In the genomic region with DNA sequence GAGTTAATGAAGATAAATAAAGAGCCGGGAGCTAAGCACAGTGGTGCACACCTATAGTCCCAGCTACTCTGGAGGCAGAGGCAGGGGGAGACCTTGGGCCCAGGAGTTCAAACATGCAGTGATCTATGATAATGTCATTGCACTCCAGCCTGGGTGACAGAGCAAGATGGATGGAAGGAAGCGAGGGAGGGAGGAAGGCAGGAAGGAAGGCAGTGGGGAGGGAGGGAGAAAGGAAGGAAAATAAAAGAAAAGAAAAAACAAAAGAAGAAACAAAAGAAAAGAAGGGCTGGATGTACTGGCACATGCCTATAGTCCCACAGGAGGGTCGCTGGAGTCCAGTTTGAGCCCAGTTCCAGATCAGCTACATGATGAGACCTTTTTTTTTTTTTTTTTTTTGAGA, we compare ENCODE assay signal across 16 cellular contexts. TPM values are rescaled to one million over a fixed set of nuclear protein-coding genes. Genes with fewer than 3 reads are reported as not detected.
A peak's percentile ranks its signal among the peaks of the same experiment; 100 is the strongest.
DNase-seq lines count a peak whose midpoint lies in the region; ATAC-seq and TF ChIP-seq lines count a peak whose summit lies in the region.
"Had no signal": no experiment of that assay in that cellular context is flagged by ENCODE, and none has a peak within 500 bp of the region (broad histone marks: within the 10 kb centered on the region; RNA-seq: fewer than 3 reads in every experiment).

No MANE protein-coding gene starts in this region.

- H3K9me3 ChIP-seq in Loucy (ENCODE audit: insufficient read depth, low read depth, low read length) = no peaks in the 10 kb centered on the region

- no peaks in the 10 kb centered on the region for H3K9me3 Mint-ChIP-seq in mesothelial cell of epicardium
- H3K9me3 Mint-ChIP-seq in activated T-cell treated with anti-CD3 and anti-CD28 coated beads, Interleukin-2, amount 50 U/mL, for 4 hours = no peaks in the 10 kb centered on the region
- H3K9me3 Mint-ChIP-seq: CD14-positive monocyte had no signal

- TF ChIP-seq CTCF in Loucy (conservative IDR thresholded peaks at IDR 0.05; ENCODE audit: low read length) (no peak), mesothelial cell of epicardium (IDR thresholded peaks at IDR 0.05; ENCODE audit: unreplicated experiment) (no peak)

- H3K4me2 ChIP-seq in Loucy (ENCODE audit: low read depth, low read length, poor library complexity, severe bottlenecking) = no peak overlapping the region
- H3K4me2 ChIP-seq: KMS-11 had no signal

- H3K36me3 Mint-ChIP-seq in mesothelial cell of epicardium = no peaks in the 10 kb centered on the region
- no peaks in the 10 kb centered on the region for H3K36me3 Mint-ChIP-seq in activated T-cell treated with anti-CD3 and anti-CD28 coated beads, Interleukin-2, amount 50 U/mL, for 4 hours (ENCODE audit: insufficient read depth)
- H3K36me3 Mint-ChIP-seq: CD14-positive monocyte had no signal

- H3K27ac Mint-ChIP-seq in mesothelial cell of epicardium = peak overlapping the region; percentile 80

- no peaks in the 10 kb centered on the region for H3F3A ChIP-seq in Loucy (ENCODE audit: low read depth)

- H3K4me3 ChIP-seq in Loucy (ENCODE audit: low read length, poor library complexity, severe bottlenecking) = no peak overlapping the region

- H3K79me2 ChIP-seq in Loucy (ENCODE audit: insufficient read depth, low read length) = no peaks in the 10 kb centered on the region

- H4K20me1 ChIP-seq in Loucy (ENCODE audit: insufficient read depth, low read length, poor library complexity, severe bottlenecking) = no peaks in the 10 kb centered on the region

- H3K9me2 ChIP-seq in Loucy (replicated peaks; ENCODE audit: low read depth, low read length) = no peaks in the 10 kb centered on the region

- no peak overlapping the region for H3K4me3 Mint-ChIP-seq in mesothelial cell of epicardium
- no peak overlapping the region for H3K4me3 Mint-ChIP-seq in activated T-cell treated with anti-CD3 and anti-CD28 coated beads, Interleukin-2, amount 50 U/mL, for 4 hours
- H3K4me3 Mint-ChIP-seq: CD14-positive monocyte had no signal

- no peaks in the 10 kb centered on the region for H3K4me1 ChIP-seq in Loucy (ENCODE audit: insufficient read depth, low read length, poor library complexity, severe bottlenecking)

- no peaks in the 10 kb centered on the region for H3K27me3 ChIP-seq in Loucy (ENCODE audit: insufficient read depth, low read length, poor library complexity, severe bottlenecking)

- H3K36me3 ChIP-seq in Loucy (ENCODE audit: insufficient read depth, low read length) = no peaks in the 10 kb centered on the region

- H3K9ac ChIP-seq in Loucy (ENCODE audit: low read depth, low read length, poor library complexity, severe bottlenecking) = no peak overlapping the region
- H3K9ac ChIP-seq: KMS-11 had no signal

- H3K4me1 Mint-ChIP-seq in mesothelial cell of epicardium = peaks cover 15% of the 10 kb centered on the region
- H3K4me1 Mint-ChIP-seq in activated T-cell treated with anti-CD3 and anti-CD28 coated beads, Interleukin-2, amount 50 U/mL, for 4 hours (ENCODE audit: low read depth) = peaks cover 5% of the 10 kb centered on the region

- no peaks in the 10 kb centered on the region for H3K27me3 Mint-ChIP-seq in mesothelial cell of epicardium (ENCODE audit: low read depth)
- no peaks in the 10 kb centered on the region for H3K27me3 Mint-ChIP-seq in activated T-cell treated with anti-CD3 and anti-CD28 coated beads, Interleukin-2, amount 50 U/mL, for 4 hours (ENCODE audit: low read depth)

- H2AFZ ChIP-seq in Loucy (ENCODE audit: low read length) = 0 out of 2 replicates have a peak overlapping the region, but pooled peaks have one; percentile 60

- no peak for ATAC-seq in HG03565 (IDR thresholded peaks at IDR 0.05; ENCODE audit: unreplicated experiment)
- ATAC-seq in activated T-cell treated with anti-CD3 and anti-CD28 coated beads, Interleukin-2, amount 50 U/mL, for 4 hours = no peak

- no peak for DNase-seq in mesothelial cell of epicardium (ENCODE audit: low spot score in 2 of 2, unreplicated experiment in 2 of 2)
- DNase-seq in activated T-cell treated with anti-CD3 and anti-CD28 coated beads, Interleukin-2, amount 50 U/mL, for 4 hours = no peak
- DNase-seq: COR-L47, GF-D8, NCI-H1048, NCI-H146, NCI-H2081, NCI-H748 treated with DMSO at 0.1 percent for 48 hours, RPMI8226 had no signal

RNA-seq across cellular contexts. Expression of gene SP7, which starts 19.0 kb away (rescaled TPM):
- 0.27 to 0.62 TPM (median 0.47 TPM) in 3 replicates for total RNA-seq in mesothelial cell of epicardium
- not detected for total RNA-seq in activated T-cell treated with anti-CD3 and anti-CD28 coated beads, Interleukin-2, amount 50 U/mL, for 4 hours
- total RNA-seq: Daoy, MCF 10A, NCI-H460 had no signal

RNA-seq across cellular contexts. Expression of gene SP1, which starts 24.9 kb away (rescaled TPM):
- 112 to 120 TPM (median 116 TPM) in 3 replicates for total RNA-seq in mesothelial cell of epicardium
- total RNA-seq in activated T-cell treated with anti-CD3 and anti-CD28 coated beads, Interleukin-2, amount 50 U/mL, for 4 hours = 10 to 100 TPM; 61.9 to 64.6 (median 63.5) TPM

RNA-seq across cellular contexts. Expression of gene AAAS, which starts 33.7 kb away (rescaled TPM):
- total RNA-seq in mesothelial cell of epicardium = 77.2 to 85.4 TPM (median 84.8 TPM) in 3 replicates
- total RNA-seq in activated T-cell treated with anti-CD3 and anti-CD28 coated beads, Interleukin-2, amount 50 U/mL, for 4 hours = 10 to 100 TPM; 84.6 to 95.9 (median 91.2) TPM

RNA-seq across cellular contexts. Expression of gene MYG1, which starts 55.6 kb away (rescaled TPM):
- 50.1 to 55.9 TPM (median 53.8 TPM) in 3 replicates for total RNA-seq in mesothelial cell of epicardium
- 100 to 1,000 TPM; 121 to 149 (median 128) TPM for total RNA-seq in activated T-cell treated with anti-CD3 and anti-CD28 coated beads, Interleukin-2, amount 50 U/mL, for 4 hours

RNA-seq across cellular contexts. Expression of gene PFDN5, which starts 59.8 kb away (rescaled TPM):
- 328 to 339 TPM (median 338 TPM) in 3 replicates for total RNA-seq in mesothelial cell of epicardium
- total RNA-seq in activated T-cell treated with anti-CD3 and anti-CD28 coated beads, Interleukin-2, amount 50 U/mL, for 4 hours = 100 to 1,000 TPM; 393 to 403 (median 400) TPM
